In the genomic region with DNA sequence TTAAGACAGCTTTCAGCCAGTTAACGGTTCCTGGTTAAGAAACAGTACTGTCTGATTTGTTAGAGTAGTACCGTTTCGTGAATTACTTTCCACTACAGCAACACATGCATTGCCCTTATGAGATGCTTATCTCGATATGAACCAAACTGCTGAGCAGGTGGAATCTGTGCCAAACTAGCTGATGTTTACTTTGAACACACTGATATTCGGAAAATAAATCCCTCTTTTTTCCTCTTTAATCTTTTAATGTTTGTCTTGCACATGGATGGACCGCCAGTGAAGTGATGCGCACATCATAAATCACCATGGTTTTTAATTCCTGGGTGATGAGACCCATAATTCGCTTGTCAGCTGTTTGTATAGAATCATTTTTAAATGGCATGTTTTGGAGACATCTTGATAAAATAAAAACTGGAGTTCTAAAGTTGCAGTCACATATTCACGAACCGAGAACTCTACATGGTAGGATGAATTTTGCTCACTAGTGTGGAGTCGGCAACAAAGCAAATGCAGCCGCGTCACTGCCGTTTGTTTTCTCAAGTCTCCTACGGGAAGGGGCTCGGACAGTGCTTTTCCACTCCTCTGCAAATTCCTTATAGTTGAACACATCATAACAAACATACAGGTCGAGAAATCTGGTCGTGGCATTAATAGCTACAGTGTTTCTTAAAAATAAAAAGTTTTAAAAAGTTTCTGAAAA, we compare ENCODE assay signal across 7 cellular contexts. TPM values are rescaled to one million over a fixed set of nuclear protein-coding genes. Genes with fewer than 3 reads are reported as not detected.
DNase-seq lines count a peak whose midpoint lies in the region; ATAC-seq and TF ChIP-seq lines count a peak whose summit lies in the region.

No MANE protein-coding gene starts in this region.

- no peak overlapping the region for H3K9ac ChIP-seq in HUES6 (ENCODE audit: low read length)

- no peak for TF ChIP-seq POLR2A in thyroid gland (IDR thresholded peaks at IDR 0.05)

- H3K4me3 Mint-ChIP-seq in activated naive CD8-positive, alpha-beta T cell treated with anti-CD3 and anti-CD28 coated beads, Interleukin-2, amount 50 U/mL, for 24 hours, result peak overlapping the region; percentile 79
- peak overlapping the region; percentile 84 to 92 (median 90) for H3K4me3 Mint-ChIP-seq in naive thymus-derived CD8-positive, alpha-beta T cell

- TF ChIP-seq CTCF in thyroid gland (IDR thresholded peaks at IDR 0.05), result no peak

- H3K9me3 ChIP-seq in HUES6 (ENCODE audit: control insufficient read depth, insufficient read depth, low read depth, low read length), result no peaks in the 10 kb centered on the region
- no peaks in the 10 kb centered on the region for H3K9me3 ChIP-seq in thyroid gland

- peaks cover 20% of the 10 kb centered on the region for H3K4me1 Mint-ChIP-seq in activated naive CD8-positive, alpha-beta T cell treated with anti-CD3 and anti-CD28 coated beads, Interleukin-2, amount 50 U/mL, for 24 hours
- peaks cover 9 to 22% (median 21%) of the 10 kb centered on the region in 4 donors for H3K4me1 Mint-ChIP-seq in naive thymus-derived CD8-positive, alpha-beta T cell

- no peak overlapping the region for H3K27ac Mint-ChIP-seq in activated naive CD8-positive, alpha-beta T cell treated with anti-CD3 and anti-CD28 coated beads, Interleukin-2, amount 50 U/mL, for 24 hours
- peak overlapping the region in 9 of 10 donors; percentile 6 to 92 (median 75) for H3K27ac Mint-ChIP-seq in naive thymus-derived CD8-positive, alpha-beta T cell

- intact Hi-C loops in thyroid gland (cut with DNase I), result loop anchor here (10.0 kb wide), 1 partner anchor 225 kb away; no protein-coding TSS in a partner anchor

- H3K27me3 Mint-ChIP-seq in activated naive CD8-positive, alpha-beta T cell treated with anti-CD3 and anti-CD28 coated beads, Interleukin-2, amount 50 U/mL, for 24 hours, result peaks cover 43% of the 10 kb centered on the region
- peaks cover 0 to 29% (median 0%) of the 10 kb centered on the region in 5 donors for H3K27me3 Mint-ChIP-seq in naive thymus-derived CD8-positive, alpha-beta T cell

- POLR2A ChIA-PET in naive thymus-derived CD8-positive, alpha-beta T cell (lab: Charles Lee), result interaction anchor here (1.0 to 4.1 kb wide), 6 partner anchors 15 to 69 kb away, joined by 3 to 30 read pairs (median 6); no protein-coding TSS in a partner anchor

- H3K4me3 ChIP-seq in HUES6 (ENCODE audit: low read depth, low read length) (peak overlapping the region; percentile 70), thyroid gland (replicated peaks in 1 of 3) (no peak overlapping the region)

- 21 to 25% methylated on average over 18 of the region's 18 CpGs for WGBS in thyroid gland, 2 donors

- no peak overlapping the region for H3K27ac ChIP-seq in HUES6 (ENCODE audit: low read depth, low read length)
- no peak overlapping the region for H3K27ac ChIP-seq in thyroid gland

- peaks cover 69% of the 10 kb centered on the region for H3K27me3 ChIP-seq in HUES6 (ENCODE audit: control insufficient read depth, insufficient read depth, low read length)
- peaks cover 43% of the 10 kb centered on the region for H3K27me3 ChIP-seq in thyroid gland

- H3K36me3 ChIP-seq in HUES6 (ENCODE audit: control insufficient read depth, insufficient read depth, low read length) (no peaks in the 10 kb centered on the region), thyroid gland (no peaks in the 10 kb centered on the region)

- peaks cover 9% of the 10 kb centered on the region; the same call in 1 of the 2 replicates for H3K4me1 ChIP-seq in HUES6 (ENCODE audit: control insufficient read depth, insufficient read depth, low read length)
- H3K4me1 ChIP-seq in thyroid gland, result peaks cover 6 to 20% of the 10 kb centered on the region in 2 donors

- DNase-seq in DMS114 treated with DMSO at 0.1 percent for 48 hours (lab: John Stamatoyannopoulos, UW; ENCODE audit: unreplicated experiment) (peak; percentile 23), thyroid gland (no peak), NCI-H2171 (lab: John Stamatoyannopoulos, UW) (no peak)
- DNase-seq in activated naive CD8-positive, alpha-beta T cell treated with anti-CD3 and anti-CD28 coated beads, Interleukin-2, amount 50 U/mL, for 24 hours, result no peak
- DNase-seq in naive thymus-derived CD8-positive, alpha-beta T cell, result peak in 2 of 10 donors; percentile 19 to 24

- no peaks in the 10 kb centered on the region for H3K9me3 Mint-ChIP-seq in activated naive CD8-positive, alpha-beta T cell treated with anti-CD3 and anti-CD28 coated beads, Interleukin-2, amount 50 U/mL, for 24 hours
- no peaks in the 10 kb centered on the region for H3K9me3 Mint-ChIP-seq in naive thymus-derived CD8-positive, alpha-beta T cell

- ATAC-seq in activated naive CD8-positive, alpha-beta T cell treated with anti-CD3 and anti-CD28 coated beads, Interleukin-2, amount 50 U/mL, for 24 hours, result no peak
- no peak for ATAC-seq in naive thymus-derived CD8-positive, alpha-beta T cell
- no peak for ATAC-seq in HG03342 (IDR thresholded peaks at IDR 0.05; ENCODE audit: unreplicated experiment)

- no peaks in the 10 kb centered on the region for H3K36me3 Mint-ChIP-seq in activated naive CD8-positive, alpha-beta T cell treated with anti-CD3 and anti-CD28 coated beads, Interleukin-2, amount 50 U/mL, for 24 hours (ENCODE audit: low read depth)
- H3K36me3 Mint-ChIP-seq in naive thymus-derived CD8-positive, alpha-beta T cell, result no peaks in the 10 kb centered on the region

RNA-seq across cellular contexts. Expression of gene GJA3, which starts 1.1 kb away (rescaled TPM):
- total RNA-seq in naive thymus-derived CD8-positive, alpha-beta T cell, result 1 to 10 TPM; 1.6 to 1.7 TPM
- under 1 TPM; 0.19 to 0.54 (median 0.47) TPM for polyA plus RNA-seq in naive thymus-derived CD8-positive, alpha-beta T cell
- under 1 TPM; 0.11 to 0.54 (median 0.41) TPM for total RNA-seq in thyroid gland

RNA-seq across cellular contexts. Expression of gene GJB2, which starts 32.9 kb away (rescaled TPM):
- total RNA-seq in naive thymus-derived CD8-positive, alpha-beta T cell, result not detected
- polyA plus RNA-seq in naive thymus-derived CD8-positive, alpha-beta T cell, result not detected
- 1 to 10 TPM in 2 of 4 donors, under 1 TPM in 2; 0.46 to 3.1 (median 1.4) TPM for total RNA-seq in thyroid gland
